Comparison of ENCODE assay signal across 1 cellular context in genomic region chr15:88992216-88992615, GRCh38.
TF ChIP-seq lines count a peak whose summit lies in the region.

No MANE protein-coding gene starts in this region.

TF ChIP-seq in WTC11, 78 proteins besides CTCF, POLR2A, EP300 and RAD21:
- TF ChIP-seq ZNF423 (CRISPR knock-in tag; IDR thresholded peaks at IDR 0.05) (no peak), MYBL2 (CRISPR knock-in tag; IDR thresholded peaks at IDR 0.05) (no peak), MLX (CRISPR knock-in tag; IDR thresholded peaks at IDR 0.05) (no peak), ATF2 (CRISPR knock-in tag; IDR thresholded peaks at IDR 0.05; ENCODE audit: borderline replicate concordance, low read depth) (no peak), NFYB (CRISPR knock-in tag; conservative IDR thresholded peaks at IDR 0.05; ENCODE audit: low read depth) (no peak), ZNF671 (CRISPR knock-in tag; IDR thresholded peaks at IDR 0.05) (no peak)
TF ChIP-seq in WTC11: peak in this region for 0.
